9 cellular contexts compared by ENCODE assay signal in the genomic region with DNA sequence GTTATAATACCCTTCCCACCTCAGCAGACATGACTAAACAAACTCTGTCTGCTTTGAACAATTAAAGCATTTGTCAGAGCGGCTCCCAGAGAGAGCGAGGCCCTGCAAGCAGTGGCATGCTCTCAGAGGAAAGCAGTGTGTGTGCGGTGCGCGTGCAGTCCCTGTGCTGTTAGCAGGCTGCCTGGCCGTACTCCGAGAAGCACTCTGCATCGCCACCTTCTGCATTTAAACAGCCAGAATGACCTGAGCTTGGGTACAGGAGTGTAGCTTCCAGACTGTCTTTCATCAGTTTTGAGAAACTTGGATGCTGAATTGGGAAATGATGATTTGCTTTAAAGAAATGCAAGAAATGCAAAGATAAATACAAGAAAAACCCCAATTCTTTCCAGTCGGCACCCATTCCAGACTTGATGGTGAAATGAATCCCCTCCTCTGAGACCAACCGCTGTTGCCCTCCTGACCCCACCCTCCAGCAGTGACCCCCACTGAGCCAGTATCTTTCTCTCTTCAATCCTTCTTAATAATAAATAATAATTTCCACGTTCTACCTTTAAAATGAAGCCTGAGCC.
DNase-seq lines count a peak whose midpoint lies in the region; ATAC-seq and TF ChIP-seq lines count a peak whose summit lies in the region.
"Had no signal": no experiment of that assay in that cellular context is flagged by ENCODE, and none has a peak within 500 bp of the region (broad histone marks: within the 10 kb centered on the region; RNA-seq: fewer than 3 reads in every experiment).

No MANE protein-coding gene starts in this region.

- H3K27me3 Mint-ChIP-seq in chondrocyte (ENCODE audit: low read depth), result no peaks in the 10 kb centered on the region
- no peaks in the 10 kb centered on the region for H3K27me3 Mint-ChIP-seq in mesothelial cell of epicardium (ENCODE audit: low read depth)
- no peaks in the 10 kb centered on the region for H3K27me3 Mint-ChIP-seq in CD8-positive, alpha-beta T cell (ENCODE audit: low read depth)

- TF ChIP-seq POLR2A in uterus (IDR thresholded peaks at IDR 0.05), result no peak

- TF ChIP-seq CTCF in AG04450 (IDR thresholded peaks at IDR 0.05; ENCODE audit: low read depth, low read length) (peak; percentile 29; the same call in 1 of the 2 replicates), chondrocyte (IDR thresholded peaks at IDR 0.05) (peak; percentile 74), mesothelial cell of epicardium (IDR thresholded peaks at IDR 0.05; ENCODE audit: unreplicated experiment) (no peak), uterus (IDR thresholded peaks at IDR 0.05) (no peak)
- TF ChIP-seq CTCF in CD8-positive, alpha-beta T cell (IDR thresholded peaks at IDR 0.05), result no peak

- H3K36me3 Mint-ChIP-seq in chondrocyte (ENCODE audit: low read depth), result no peaks in the 10 kb centered on the region
- H3K36me3 Mint-ChIP-seq in mesothelial cell of epicardium, result peaks cover 8% of the 10 kb centered on the region
- peaks cover 11% of the 10 kb centered on the region for H3K36me3 Mint-ChIP-seq in CD8-positive, alpha-beta T cell

- DNase-seq in AG04450 (ENCODE audit: low read depth, low spot score) (peak; percentile 94), NCI-H1105 (lab: John Stamatoyannopoulos, UW) (peak; percentile 34), chondrocyte (ENCODE audit: low spot score) (peak; percentile 96), mesothelial cell of epicardium (ENCODE audit: low spot score in 2 of 2, unreplicated experiment in 2 of 2) (peak in 1 of 2 experiments; percentile 61), SW480 (ENCODE audit: low spot score) (no peak), uterus (no peak)
- no peak for DNase-seq in CD8-positive, alpha-beta T cell

- H3K4me1 Mint-ChIP-seq in chondrocyte (ENCODE audit: low read depth), result peaks cover 65% of the 10 kb centered on the region
- peaks cover 54% of the 10 kb centered on the region for H3K4me1 Mint-ChIP-seq in mesothelial cell of epicardium
- no peaks in the 10 kb centered on the region for H3K4me1 Mint-ChIP-seq in CD8-positive, alpha-beta T cell (ENCODE audit: low read depth)

- intact Hi-C loops in uterus (cut with DNase I; ENCODE audit: low total_unique reads), result no loop called here
- intact Hi-C loops in CD8-positive, alpha-beta T cell (cut with DNase I, micrococcal nuclease), result no loop called here

- H3K27me3 ChIP-seq in AG04450 (ENCODE audit: control insufficient read depth, insufficient read depth, low read length) (no peaks in the 10 kb centered on the region), uterus (no peaks in the 10 kb centered on the region)
- H3K27me3 ChIP-seq in CD8-positive, alpha-beta T cell (ENCODE audit: insufficient read depth, low read length), result no peaks in the 10 kb centered on the region

- H3K27ac Mint-ChIP-seq in chondrocyte (ENCODE audit: unreplicated experiment), result peak overlapping the region; percentile 96
- peak overlapping the region; percentile 70 for H3K27ac Mint-ChIP-seq in mesothelial cell of epicardium
- H3K27ac Mint-ChIP-seq in CD8-positive, alpha-beta T cell, result no peak overlapping the region

- POLR2A ChIA-PET in AG04450 (lab: Yijun Ruan, JAX), result interaction anchor here (0.6 to 1.0 kb wide), 6 partner anchors 15 to 113 kb away, joined by 3 to 9 read pairs (median 4); no protein-coding TSS in a partner anchor
- POLR2A ChIA-PET in CD8-positive, alpha-beta T cell (lab: Charles Lee), result no interaction called here

- H3K4me1 ChIP-seq in uterus, result no peaks in the 10 kb centered on the region
- H3K4me1 ChIP-seq in CD8-positive, alpha-beta T cell (ENCODE audit: insufficient read depth, low read length), result no peaks in the 10 kb centered on the region

- H3K9me3 ChIP-seq in AG04450 (ENCODE audit: control insufficient read depth, insufficient read depth, low read length), result no peaks in the 10 kb centered on the region; the same call in 1 of the 2 replicates
- H3K9me3 ChIP-seq in uterus, result no peaks in the 10 kb centered on the region
- no peaks in the 10 kb centered on the region for H3K9me3 ChIP-seq in CD8-positive, alpha-beta T cell (ENCODE audit: low read length)

- peak overlapping the region; percentile 91 for H3K27ac ChIP-seq in AG04450 (ENCODE audit: low read depth, low read length)
- no peak overlapping the region for H3K27ac ChIP-seq in uterus
- H3K27ac ChIP-seq in CD8-positive, alpha-beta T cell (ENCODE audit: low read depth, low read length), result no peak overlapping the region
- H3K27ac ChIP-seq: HL-60 had no signal

- H3K4me3 ChIP-seq in AG04450 (ENCODE audit: low read depth, low read length), result no peak overlapping the region
- no peak overlapping the region for H3K4me3 ChIP-seq in uterus
- no peak overlapping the region for H3K4me3 ChIP-seq in CD8-positive, alpha-beta T cell (ENCODE audit: low read depth, low read length)

- no peaks in the 10 kb centered on the region for H3K36me3 ChIP-seq in uterus
- no peaks in the 10 kb centered on the region for H3K36me3 ChIP-seq in CD8-positive, alpha-beta T cell (ENCODE audit: insufficient read depth, low read length)

- H3K4me3 Mint-ChIP-seq in chondrocyte (ENCODE audit: unreplicated experiment) (peak overlapping the region; percentile 49), mesothelial cell of epicardium (no peak overlapping the region)
- H3K4me3 Mint-ChIP-seq in CD8-positive, alpha-beta T cell, result no peak overlapping the region

- CTCF ChIA-PET in AG04450 (lab: Charles Lee), result no interaction called here
- CTCF ChIA-PET in CD8-positive, alpha-beta T cell (lab: Charles Lee), result no interaction called here

- H3K9me3 Mint-ChIP-seq in chondrocyte (ENCODE audit: low read depth), result peaks cover 3% of the 10 kb centered on the region
- peaks cover 8% of the 10 kb centered on the region for H3K9me3 Mint-ChIP-seq in mesothelial cell of epicardium
- H3K9me3 Mint-ChIP-seq in CD8-positive, alpha-beta T cell, result peaks cover 3% of the 10 kb centered on the region

- no peak for ATAC-seq in CD8-positive, alpha-beta T cell
- ATAC-seq in GM18873 (IDR thresholded peaks at IDR 0.05; ENCODE audit: low FRiP score, unreplicated experiment), result no peak

Comparison
In these comparisons a context has a peak if more than half of its experiments do, and no peak if none do; other contexts are left out.
1. DNase-seq: peak in AG04450 (single experiment), NCI-H1105 (single experiment) and chondrocyte (single experiment); none in SW480 (single experiment), uterus (0 of 2) and CD8-positive, alpha-beta T cell (0 of 7).
2. CTCF ChIP-seq: peak in AG04450 (single experiment) and chondrocyte (single experiment); none in mesothelial cell of epicardium (single experiment), uterus (0 of 4) and CD8-positive, alpha-beta T cell (single experiment).